ENCODE assay signal across 1 cellular context in genomic region chr18:68406761-68407160, GRCh38.
TF ChIP-seq lines count a peak whose summit lies in the region.

No MANE protein-coding gene starts in this region.

TF ChIP-seq in SK-N-SH, 30 proteins besides CTCF, POLR2A, EP300 and RAD21 (continued from another document):
- TF ChIP-seq REST (IDR thresholded peaks at IDR 0.05; ENCODE audit: low read depth, low read length) (no peak), NFIC (IDR thresholded peaks at IDR 0.05; ENCODE audit: borderline replicate concordance) (no peak), CHD2 (IDR thresholded peaks at IDR 0.05; ENCODE audit: low read length, partially characterized antibody) (no peak), RFX5 (IDR thresholded peaks at IDR 0.05; ENCODE audit: low read length) (no peak), JUND (IDR thresholded peaks at IDR 0.05) (no peak), IRF3 (IDR thresholded peaks at IDR 0.05; ENCODE audit: low read depth, low read length) (no peak), YY1 (IDR thresholded peaks at IDR 0.05; ENCODE audit: low read depth) (no peak), SIN3A (IDR thresholded peaks at IDR 0.05; ENCODE audit: borderline replicate concordance, low read depth, low read length) (no peak), EZH2phosphoT487 (IDR thresholded peaks at IDR 0.05; ENCODE audit: borderline replicate concordance, low read depth) (no peak), FOXJ3 (CRISPR knock-in tag; IDR thresholded peaks at IDR 0.05) (no peak), RXRA (IDR thresholded peaks at IDR 0.05; ENCODE audit: borderline replicate concordance, low read depth) (no peak)
- TF ChIP-seq, protein P1, sequence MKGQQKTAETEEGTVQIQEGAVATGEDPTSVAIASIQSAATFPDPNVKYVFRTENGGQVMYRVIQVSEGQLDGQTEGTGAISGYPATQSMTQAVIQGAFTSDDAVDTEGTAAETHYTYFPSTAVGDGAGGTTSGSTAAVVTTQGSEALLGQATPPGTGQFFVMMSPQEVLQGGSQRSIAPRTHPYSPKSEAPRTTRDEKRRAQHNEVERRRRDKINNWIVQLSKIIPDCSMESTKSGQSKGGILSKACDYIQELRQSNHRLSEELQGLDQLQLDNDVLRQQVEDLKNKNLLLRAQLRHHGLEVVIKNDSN (IDR thresholded peaks at IDR 0.05; ENCODE audit: borderline replicate concordance, low read depth) = no peak
